ENCODE assay signal across 9 cellular contexts in genomic region chr17:76102944-76103273, GRCh38. TPM values are rescaled to one million over a fixed set of nuclear protein-coding genes. Genes with fewer than 3 reads are reported as not detected.
DNase-seq lines count a peak whose midpoint lies in the region; ATAC-seq and TF ChIP-seq lines count a peak whose summit lies in the region.
"Had no signal": no experiment of that assay in that cellular context is flagged by ENCODE, and none has a peak within 500 bp of the region (broad histone marks: within the 10 kb centered on the region; RNA-seq: fewer than 3 reads in every experiment).

No MANE protein-coding gene starts in this region.

- H3K36me3 ChIP-seq in SJCRH30 (peaks cover 26% of the 10 kb centered on the region), sigmoid colon (peaks cover 0 to 37% (median 24%) of the 10 kb centered on the region in 4 donors)

- intact Hi-C loops in sigmoid colon (cut with DNase I) = no loop called here

- peak overlapping the region; percentile 65 for H3K27ac ChIP-seq in SJCRH30
- H3K27ac ChIP-seq in sigmoid colon = peak overlapping the region; percentile 79 to 86 (median 84)

- H3K27me3 ChIP-seq in SJCRH30 (no peaks in the 10 kb centered on the region), sigmoid colon (no peaks in the 10 kb centered on the region)

- no peak for TF ChIP-seq EP300 in sigmoid colon (IDR thresholded peaks at IDR 0.05)

- 1 to 2% methylated on average over 4 of the region's 4 CpGs for WGBS in sigmoid colon, 2 donors

- ATAC-seq in GM18909 (IDR thresholded peaks at IDR 0.05; ENCODE audit: poor library complexity, unreplicated experiment) (peak; percentile 2), HG03432 (IDR thresholded peaks at IDR 0.05; ENCODE audit: unreplicated experiment) (no peak)

- H3K4me3 ChIP-seq in SJCRH30 = peak overlapping the region; percentile 66
- H3K4me3 ChIP-seq in sigmoid colon = peak overlapping the region; percentile 69 to 95 (median 74)

- no peak for TF ChIP-seq POLR2A in sigmoid colon (IDR thresholded peaks at IDR 0.05)

- TF ChIP-seq CTCF in sigmoid colon (IDR thresholded peaks at IDR 0.05) = no peak

- no peak for DNase-seq in SJCRH30
- DNase-seq in fibroblast of peridontal ligament (ENCODE audit: extremely low read depth) = peak; percentile 15
- no peak for DNase-seq in sigmoid colon
- no peak for DNase-seq in MV-4-11 (lab: John Stamatoyannopoulos, UW)
- no peak for DNase-seq in NOMO-1 (lab: John Stamatoyannopoulos, UW; ENCODE audit: unreplicated experiment in 2 of 2)
- no peak for DNase-seq in NCI-H2227 (lab: John Stamatoyannopoulos, UW; ENCODE audit: unreplicated experiment)

- H3K4me1 ChIP-seq in SJCRH30 (peaks cover 25% of the 10 kb centered on the region), sigmoid colon (peaks cover 0 to 25% (median 21%) of the 10 kb centered on the region in 4 donors)

- H3K9me3 ChIP-seq in SJCRH30 (replicated peaks) (no peaks in the 10 kb centered on the region), sigmoid colon (no peaks in the 10 kb centered on the region)

RNA-seq across cellular contexts. Expression of gene EXOC7, which starts 0.7 kb away (rescaled TPM):
- total RNA-seq in SJCRH30 (2014; rRNA removed; shearing (Covaris generic)) = 101 and 106 TPM in 2 replicates
- 10 to 100 TPM; 58.9 to 82.0 (median 75.3) TPM for total RNA-seq in sigmoid colon
- 10 to 100 TPM; 36.8 to 74.4 (median 38.4) TPM for polyA plus RNA-seq in sigmoid colon

RNA-seq across cellular contexts. Expression of gene ZACN, which starts 23.9 kb away (rescaled TPM):
- 0.14 and 0.25 TPM in 2 replicates for total RNA-seq in SJCRH30 (2014; rRNA removed; shearing (Covaris generic))
- 1 to 10 TPM in 2 of 4 donors, under 1 TPM in 2; 0.16 to 3.5 (median 0.81) TPM for total RNA-seq in sigmoid colon
- polyA plus RNA-seq in sigmoid colon = 1 to 10 TPM; 1.2 to 1.3 (median 1.2) TPM

RNA-seq across cellular contexts. Expression of gene GALR2, which starts 28.3 kb away (rescaled TPM):
- 0.06 TPM in 1 of 2 replicates, not detected in the other for total RNA-seq in SJCRH30 (2014; rRNA removed; shearing (Covaris generic))
- 10 to 100 TPM in 1 of 4 donors, 1 to 10 TPM in 3; 5.4 to 20.2 (median 8.2) TPM for total RNA-seq in sigmoid colon
- polyA plus RNA-seq in sigmoid colon = 1 to 10 TPM in 1 of 3 donors, not detected in 2; 1.6 TPM
- total RNA-seq: NCI-H460 had no signal

RNA-seq across cellular contexts. Expression of gene SRP68, which starts 30.6 kb away (rescaled TPM):
- total RNA-seq in SJCRH30 (2014; rRNA removed; shearing (Covaris generic)) = 58.7 and 60.0 TPM in 2 replicates
- total RNA-seq in sigmoid colon = 10 to 100 TPM; 53.1 to 60.6 (median 53.8) TPM
- 10 to 100 TPM; 37.2 to 52.4 (median 37.7) TPM for polyA plus RNA-seq in sigmoid colon

RNA-seq across cellular contexts. Expression of gene FOXJ1, which starts 38.1 kb away (rescaled TPM):
- total RNA-seq in SJCRH30 (2014; rRNA removed; shearing (Covaris generic)) = 0.10 and 0.23 TPM in 2 replicates
- under 1 TPM in 1 of 4 donors, not detected in 3; 0.14 TPM for total RNA-seq in sigmoid colon
- polyA plus RNA-seq in sigmoid colon = 1 to 10 TPM in 1 of 3 donors, under 1 TPM in 2; 0.23 to 2.3 (median 0.60) TPM
- total RNA-seq: NCI-H460 had no signal
